8 cellular contexts compared by ENCODE assay signal in the genomic region with DNA sequence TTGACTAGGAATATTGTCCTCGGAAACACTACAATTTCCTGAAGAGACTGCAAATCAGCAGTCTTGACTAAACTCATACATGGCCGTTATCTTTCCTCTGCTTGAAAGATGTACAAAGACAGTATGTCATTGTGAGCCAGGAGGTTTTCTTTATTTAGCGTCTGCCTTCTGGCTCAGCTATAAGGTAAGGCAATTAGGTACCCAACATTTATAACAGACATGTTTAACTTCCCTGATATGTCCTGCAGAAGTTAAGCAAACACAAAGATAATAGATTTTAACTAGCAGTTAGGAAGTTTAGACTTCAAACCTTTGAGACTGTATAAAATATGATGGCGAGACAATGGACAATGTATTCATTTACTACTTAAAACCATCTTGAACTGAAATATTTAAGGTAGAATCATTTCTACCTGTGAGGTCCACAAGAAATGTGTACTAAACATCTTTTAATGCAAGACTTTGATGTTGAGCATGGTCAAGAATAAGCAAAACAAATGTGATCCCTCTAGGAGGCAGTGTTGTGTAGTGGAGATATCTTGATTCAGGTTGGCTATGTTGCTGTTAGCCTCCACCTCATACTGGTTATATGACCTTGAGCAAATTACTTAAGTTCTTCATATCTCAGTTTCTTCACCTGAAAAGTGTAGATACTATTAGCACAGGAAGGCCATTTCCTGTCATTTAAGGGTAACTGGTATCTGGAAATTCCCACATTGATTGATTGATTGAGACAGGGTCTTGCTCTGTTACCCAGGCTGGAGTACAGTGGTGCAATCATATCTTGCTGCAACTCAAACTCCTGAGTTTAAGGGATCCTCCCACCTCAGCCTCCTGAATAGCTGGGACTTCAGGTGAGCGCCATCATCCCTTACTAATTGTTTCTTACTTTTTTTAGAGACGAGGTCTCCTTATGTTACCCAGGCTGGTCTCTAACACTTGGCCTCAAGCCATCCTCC.
DNase-seq lines count a peak whose midpoint lies in the region; ATAC-seq and TF ChIP-seq lines count a peak whose summit lies in the region.

No MANE protein-coding gene starts in this region.

- H3K9ac ChIP-seq in liver (ENCODE audit: low read depth in 1 of 2, low read length in 2 of 2), result no peak overlapping the region

- no peaks in the 10 kb centered on the region for H3K36me3 ChIP-seq in liver (ENCODE audit: control insufficient read depth in 4 of 4, insufficient read depth in 3 of 4, low read depth in 1 of 4, low read length in 3 of 4)

- 81% methylated on average over 6 of the region's 6 CpGs for WGBS in liver

- peaks cover 0 to 4% (median 0%) of the 10 kb centered on the region in 4 donors for H3K4me1 ChIP-seq in liver (ENCODE audit: control insufficient read depth in 4 of 4, insufficient read depth in 4 of 4, low read length in 3 of 4)

- H3K27me3 ChIP-seq in liver (ENCODE audit: control insufficient read depth in 4 of 4, insufficient read depth in 4 of 4, low read length in 3 of 4), result no peaks in the 10 kb centered on the region

- H3K4me3 ChIP-seq in liver (ENCODE audit: low read depth in 1 of 3, low read length in 3 of 3), result no peak overlapping the region

- TF ChIP-seq CTCF in liver (IDR thresholded peaks at IDR 0.05; ENCODE audit: low read depth, low read length, missing input control), result peak; percentile 47

- H3K9me3 ChIP-seq in liver (ENCODE audit: control insufficient read depth in 4 of 4, low read length in 3 of 4), result no peaks in the 10 kb centered on the region

- DNase-seq in GM04504 (ENCODE audit: low read depth), result peak; percentile 37
- peak; percentile 37 for DNase-seq in H4 (ENCODE audit: low spot score)
- peak; percentile 19 for DNase-seq in NCI-H2081 treated with DMSO at 0.1 percent for 48 hours (lab: John Stamatoyannopoulos, UW)
- DNase-seq in astrocyte of the hippocampus (ENCODE audit: low read depth, low spot score), result peak; percentile 74
- no peak for DNase-seq in activated effector memory CD4-positive, alpha-beta T cell treated with Interleukin-2 at 50 U/mL for 16 hours
- no peak for DNase-seq in stimulated activated CD4-positive, alpha-beta T cell treated with anti-CD3 and anti-CD28 coated beads, Interleukin-4, amount 100 ng/mL, for 1 hour

- ATAC-seq in GM18517 (IDR thresholded peaks at IDR 0.05; ENCODE audit: unreplicated experiment), result no peak

- H3K27ac ChIP-seq in liver (ENCODE audit: low read depth in 1 of 2, low read length in 2 of 2), result no peak overlapping the region

- TF ChIP-seq RAD21 in liver (IDR thresholded peaks at IDR 0.05), result peak; percentile 89 to 90

TF ChIP-seq in liver, 16 proteins besides CTCF, POLR2A, EP300 and RAD21:
- TF ChIP-seq JUND (IDR thresholded peaks at IDR 0.05) (no peak), HNF4G (IDR thresholded peaks at IDR 0.05) (no peak), FOXA2 (IDR thresholded peaks at IDR 0.05) (no peak), ATF3 (IDR thresholded peaks at IDR 0.05) (no peak), TAF1 (conservative IDR thresholded peaks at IDR 0.05) (no peak), YY1 (IDR thresholded peaks at IDR 0.05) (no peak), GABPA (IDR thresholded peaks at IDR 0.05 in 1 of 2, conservative IDR thresholded peaks at IDR 0.05 in 1 of 2) (no peak), EGR1 (IDR thresholded peaks at IDR 0.05; ENCODE audit: low read depth in 2 of 2) (no peak), NR2F2 (IDR thresholded peaks at IDR 0.05) (no peak), ZBTB33 (IDR thresholded peaks at IDR 0.05) (no peak)
- TF ChIP-seq, protein P1, sequence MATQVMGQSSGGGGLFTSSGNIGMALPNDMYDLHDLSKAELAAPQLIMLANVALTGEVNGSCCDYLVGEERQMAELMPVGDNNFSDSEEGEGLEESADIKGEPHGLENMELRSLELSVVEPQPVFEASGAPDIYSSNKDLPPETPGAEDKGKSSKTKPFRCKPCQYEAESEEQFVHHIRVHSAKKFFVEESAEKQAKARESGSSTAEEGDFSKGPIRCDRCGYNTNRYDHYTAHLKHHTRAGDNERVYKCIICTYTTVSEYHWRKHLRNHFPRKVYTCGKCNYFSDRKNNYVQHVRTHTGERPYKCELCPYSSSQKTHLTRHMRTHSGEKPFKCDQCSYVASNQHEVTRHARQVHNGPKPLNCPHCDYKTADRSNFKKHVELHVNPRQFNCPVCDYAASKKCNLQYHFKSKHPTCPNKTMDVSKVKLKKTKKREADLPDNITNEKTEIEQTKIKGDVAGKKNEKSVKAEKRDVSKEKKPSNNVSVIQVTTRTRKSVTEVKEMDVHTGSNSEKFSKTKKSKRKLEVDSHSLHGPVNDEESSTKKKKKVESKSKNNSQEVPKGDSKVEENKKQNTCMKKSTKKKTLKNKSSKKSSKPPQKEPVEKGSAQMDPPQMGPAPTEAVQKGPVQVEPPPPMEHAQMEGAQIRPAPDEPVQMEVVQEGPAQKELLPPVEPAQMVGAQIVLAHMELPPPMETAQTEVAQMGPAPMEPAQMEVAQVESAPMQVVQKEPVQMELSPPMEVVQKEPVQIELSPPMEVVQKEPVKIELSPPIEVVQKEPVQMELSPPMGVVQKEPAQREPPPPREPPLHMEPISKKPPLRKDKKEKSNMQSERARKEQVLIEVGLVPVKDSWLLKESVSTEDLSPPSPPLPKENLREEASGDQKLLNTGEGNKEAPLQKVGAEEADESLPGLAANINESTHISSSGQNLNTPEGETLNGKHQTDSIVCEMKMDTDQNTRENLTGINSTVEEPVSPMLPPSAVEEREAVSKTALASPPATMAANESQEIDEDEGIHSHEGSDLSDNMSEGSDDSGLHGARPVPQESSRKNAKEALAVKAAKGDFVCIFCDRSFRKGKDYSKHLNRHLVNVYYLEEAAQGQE (IDR thresholded peaks at IDR 0.05), result no peak

Comparison
In these comparisons a context has a peak if more than half of its experiments do, and no peak if none do; other contexts are left out.
1. DNase-seq: peak in GM04504 (single experiment), H4 (single experiment), NCI-H2081 treated with DMSO at 0.1 percent for 48 hours (single experiment) and astrocyte of the hippocampus (single experiment); none in activated effector memory CD4-positive, alpha-beta T cell treated with Interleukin-2 at 50 U/mL for 16 hours (single experiment) and stimulated activated CD4-positive, alpha-beta T cell treated with anti-CD3 and anti-CD28 coated beads, Interleukin-4, amount 100 ng/mL, for 1 hour (single experiment).